9 cellular contexts compared by ENCODE assay signal in the genomic region with DNA sequence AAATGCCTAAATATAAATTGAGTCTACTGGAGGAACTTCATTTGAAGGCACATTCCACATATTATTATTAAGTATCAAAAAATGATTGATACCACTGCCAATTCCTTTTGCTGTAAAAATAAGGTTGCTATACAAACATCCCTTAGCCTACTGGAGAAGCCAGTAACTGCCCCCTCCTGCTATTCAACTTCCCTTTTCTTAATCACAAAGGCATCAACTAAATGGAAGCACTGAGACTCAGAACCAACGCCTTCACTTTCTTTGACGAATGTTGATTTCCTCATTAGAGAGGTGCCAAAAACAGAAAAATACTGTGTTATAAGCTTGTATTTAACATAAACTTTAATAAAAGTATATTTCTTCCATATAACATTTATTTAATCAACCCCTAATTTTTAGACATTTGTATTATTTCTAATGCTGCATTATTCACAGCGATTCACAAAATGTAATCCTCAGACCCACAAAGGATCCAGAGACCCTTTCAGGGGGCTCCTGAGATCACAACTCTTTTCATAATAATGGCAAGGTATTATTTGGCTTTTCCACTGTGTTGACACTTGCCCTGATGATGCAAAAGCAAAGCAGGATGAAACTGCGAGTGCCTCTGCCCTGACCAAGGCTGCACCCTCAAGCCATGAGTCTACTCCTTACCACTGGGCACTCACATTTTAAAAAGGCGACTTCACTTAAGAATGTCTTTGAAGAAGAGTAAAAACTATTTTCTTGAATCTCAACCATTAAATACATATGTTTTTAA. TPM values are rescaled to one million over a fixed set of nuclear protein-coding genes. Genes with fewer than 3 reads are reported as not detected.
A peak's percentile ranks its signal among the peaks of the same experiment; 100 is the strongest.
DNase-seq lines count a peak whose midpoint lies in the region; ATAC-seq, FAIRE-seq and TF ChIP-seq lines count a peak whose summit lies in the region.
"Had no signal": no experiment of that assay in that cellular context is flagged by ENCODE, and none has a peak within 500 bp of the region (broad histone marks: within the 10 kb centered on the region; RNA-seq: fewer than 3 reads in every experiment).

No MANE protein-coding gene starts in this region.

- peak; percentile 79 for FAIRE-seq in GM12891 (lab: Jason Lieb, UNC)
- no peak for FAIRE-seq in H54 (lab: Jason Lieb, UNC)

- TF ChIP-seq POLR2A in GM12891 (IDR thresholded peaks at IDR 0.05; ENCODE audit: low read depth, low read length) (0 out of 2 replicates have a peak, but pooled peaks have one; percentile 33), H54 (IDR thresholded peaks at IDR 0.05; ENCODE audit: low read depth, low read length) (no peak)

- H3K9me3 Mint-ChIP-seq in activated naive CD8-positive, alpha-beta T cell treated with anti-CD3 and anti-CD28 coated beads, Interleukin-2, amount 10 ng/mL, durations not matched to agents 7 days and 5 days: no peaks in the 10 kb centered on the region
- no peaks in the 10 kb centered on the region for H3K9me3 Mint-ChIP-seq in natural killer cell treated with Interleukin-12 subunit alpha and Interleukin-12 subunit beta and Interleukin-15 and Interleukin-18, amount 100 ng/mL, for 72 hours
- no peaks in the 10 kb centered on the region for H3K9me3 Mint-ChIP-seq in Caco-2 (ENCODE audit: unreplicated experiment)

- POLR2A ChIA-PET in activated naive CD8-positive, alpha-beta T cell treated with anti-CD3 and anti-CD28 coated beads, Interleukin-2, amount 10 ng/mL, durations not matched to agents 7 days and 5 days (lab: Charles Lee): interaction anchor here (0.6 to 5.4 kb wide), 3 partner anchors 11 to 346 kb away, joined by 4 to 39 read pairs (median 18); a partner anchor contains a TSS
- POLR2A ChIA-PET in Caco-2 (lab: Charles Lee): no interaction called here

- no peak overlapping the region for H3K4me3 ChIP-seq in Caco-2 (ENCODE audit: low read depth, low read length)

- no peak for DNase-seq in GM12891 (ENCODE audit: insufficient read length, low spot score)
- peak; percentile 68 to 76 for DNase-seq in Kasumi-1 (lab: John Stamatoyannopoulos, UW)
- DNase-seq in activated naive CD8-positive, alpha-beta T cell treated with anti-CD3 and anti-CD28 coated beads, Interleukin-2, amount 10 ng/mL, durations not matched to agents 7 days and 5 days: no peak
- DNase-seq in natural killer cell treated with Interleukin-12 subunit alpha and Interleukin-12 subunit beta and Interleukin-15 and Interleukin-18, amount 100 ng/mL, for 72 hours (ENCODE audit: low spot score): no peak
- no peak for DNase-seq in NCI-H748 (lab: John Stamatoyannopoulos, UW; ENCODE audit: unreplicated experiment)
- no peak for DNase-seq in H54 (ENCODE audit: insufficient read length, low spot score)
- DNase-seq in Caco-2: no peak
- DNase-seq: activated gamma-delta T cell treated with Interleukin-2 at 50 U/mL for 16 hours had no signal

- BruUV-seq in Caco-2 (replicated peaks; lab: Mats Ljungman, UMichigan): no TSS peak

- peaks cover 63% of the 10 kb centered on the region for H3K4me1 ChIP-seq in Caco-2

- H3K36me3 Mint-ChIP-seq in activated naive CD8-positive, alpha-beta T cell treated with anti-CD3 and anti-CD28 coated beads, Interleukin-2, amount 10 ng/mL, durations not matched to agents 7 days and 5 days: peaks cover 19% of the 10 kb centered on the region
- H3K36me3 Mint-ChIP-seq in natural killer cell treated with Interleukin-12 subunit alpha and Interleukin-12 subunit beta and Interleukin-15 and Interleukin-18, amount 100 ng/mL, for 72 hours: peaks cover 5% of the 10 kb centered on the region
- H3K36me3 Mint-ChIP-seq in Caco-2 (ENCODE audit: insufficient read depth, unreplicated experiment): peaks cover 27% of the 10 kb centered on the region

- peak; percentile 27 for ATAC-seq in activated naive CD8-positive, alpha-beta T cell treated with anti-CD3 and anti-CD28 coated beads, Interleukin-2, amount 10 ng/mL, durations not matched to agents 7 days and 5 days (ENCODE audit: low read depth)
- peak; percentile 80 to 81 for ATAC-seq in natural killer cell treated with Interleukin-12 subunit alpha and Interleukin-12 subunit beta and Interleukin-15 and Interleukin-18, amount 100 ng/mL, for 72 hours
- ATAC-seq in HG02759 (IDR thresholded peaks at IDR 0.05; ENCODE audit: unreplicated experiment): no peak

- no peaks in the 10 kb centered on the region for H3K9me3 ChIP-seq in Caco-2

- peak overlapping the region; percentile 83 for H3K4me3 Mint-ChIP-seq in activated naive CD8-positive, alpha-beta T cell treated with anti-CD3 and anti-CD28 coated beads, Interleukin-2, amount 10 ng/mL, durations not matched to agents 7 days and 5 days
- peak overlapping the region; percentile 51 for H3K4me3 Mint-ChIP-seq in natural killer cell treated with Interleukin-12 subunit alpha and Interleukin-12 subunit beta and Interleukin-15 and Interleukin-18, amount 100 ng/mL, for 72 hours
- H3K4me3 Mint-ChIP-seq in Caco-2 (ENCODE audit: unreplicated experiment): no peak overlapping the region

- no peak for TF ChIP-seq CTCF in Caco-2 (IDR thresholded peaks at IDR 0.05; ENCODE audit: insufficient read depth in 1 of 2, low read depth in 1 of 2, low read length in 1 of 2, severe bottlenecking in 1 of 2, unreplicated experiment in 1 of 2)

- H3K36me3 ChIP-seq in Caco-2 (ENCODE audit: control insufficient read depth, insufficient read depth, low read length): no peaks in the 10 kb centered on the region; the same call in 1 of the 2 replicates

- intact Hi-C loops in Caco-2 (cut with micrococcal nuclease; ENCODE audit: unreplicated experiment): no loop called here

- CTCF ChIA-PET in Caco-2 (lab: Charles Lee): no interaction called here

- H3K27ac Mint-ChIP-seq in activated naive CD8-positive, alpha-beta T cell treated with anti-CD3 and anti-CD28 coated beads, Interleukin-2, amount 10 ng/mL, durations not matched to agents 7 days and 5 days: peak overlapping the region; percentile 70
- H3K27ac Mint-ChIP-seq in natural killer cell treated with Interleukin-12 subunit alpha and Interleukin-12 subunit beta and Interleukin-15 and Interleukin-18, amount 100 ng/mL, for 72 hours: peak overlapping the region; percentile 82 to 94
- no peak overlapping the region for H3K27ac Mint-ChIP-seq in Caco-2 (ENCODE audit: unreplicated experiment)

- no peaks in the 10 kb centered on the region for H3K27me3 ChIP-seq in Caco-2 (replicated peaks; ENCODE audit: control insufficient read depth, insufficient read depth, low read length)

- H3K4me1 Mint-ChIP-seq in activated naive CD8-positive, alpha-beta T cell treated with anti-CD3 and anti-CD28 coated beads, Interleukin-2, amount 10 ng/mL, durations not matched to agents 7 days and 5 days: peaks cover 61% of the 10 kb centered on the region
- peaks cover 39 to 59% of the 10 kb centered on the region in 2 donors for H3K4me1 Mint-ChIP-seq in natural killer cell treated with Interleukin-12 subunit alpha and Interleukin-12 subunit beta and Interleukin-15 and Interleukin-18, amount 100 ng/mL, for 72 hours (ENCODE audit: low read depth in 2 of 2)
- peaks cover 41% of the 10 kb centered on the region for H3K4me1 Mint-ChIP-seq in Caco-2 (ENCODE audit: low read depth, unreplicated experiment)

- no peaks in the 10 kb centered on the region for H3K27me3 Mint-ChIP-seq in activated naive CD8-positive, alpha-beta T cell treated with anti-CD3 and anti-CD28 coated beads, Interleukin-2, amount 10 ng/mL, durations not matched to agents 7 days and 5 days
- H3K27me3 Mint-ChIP-seq in natural killer cell treated with Interleukin-12 subunit alpha and Interleukin-12 subunit beta and Interleukin-15 and Interleukin-18, amount 100 ng/mL, for 72 hours: no peaks in the 10 kb centered on the region
- H3K27me3 Mint-ChIP-seq in Caco-2 (ENCODE audit: insufficient read depth, unreplicated experiment): no peaks in the 10 kb centered on the region

TF ChIP-seq in GM12891, 5 proteins besides CTCF, POLR2A, EP300 and RAD21:
- peak; percentile 45 for TF ChIP-seq SPI1 (IDR thresholded peaks at IDR 0.05; ENCODE audit: low read depth, low read length)
- no peak for TF ChIP-seq POU2F2 (IDR thresholded peaks at IDR 0.05; ENCODE audit: low read depth, low read length)

RNA-seq across cellular contexts. Expression of a gene that starts 11.6 kb away (rescaled TPM):
- polyA plus RNA-seq in GM12891 (2012; ENCODE audit: low read depth, missing spikeins): 30.2 TPM
- 100 to 1,000 TPM; 134 to 142 TPM for total RNA-seq in activated naive CD8-positive, alpha-beta T cell treated with anti-CD3 and anti-CD28 coated beads, Interleukin-2, amount 10 ng/mL, durations not matched to agents 7 days and 5 days
- total RNA-seq in natural killer cell treated with Interleukin-12 subunit alpha and Interleukin-12 subunit beta and Interleukin-15 and Interleukin-18, amount 100 ng/mL, for 72 hours: 10 to 100 TPM; 61.8 to 86.1 TPM
- total RNA-seq in Caco-2 (2022): 108 and 116 TPM in 2 replicates

RNA-seq across cellular contexts. Expression of a gene that starts 53.8 kb away (rescaled TPM):
- polyA plus RNA-seq in GM12891 (2012; ENCODE audit: low read depth, missing spikeins): 12.1 TPM
- 1 to 10 TPM; 9.3 to 9.9 TPM for total RNA-seq in activated naive CD8-positive, alpha-beta T cell treated with anti-CD3 and anti-CD28 coated beads, Interleukin-2, amount 10 ng/mL, durations not matched to agents 7 days and 5 days
- total RNA-seq in natural killer cell treated with Interleukin-12 subunit alpha and Interleukin-12 subunit beta and Interleukin-15 and Interleukin-18, amount 100 ng/mL, for 72 hours: 10 to 100 TPM in 1 of 2 donors, 1 to 10 TPM in 1; 8.5 to 10.6 TPM
- total RNA-seq in Caco-2 (2022): 12.9 and 13.6 TPM in 2 replicates

Comparison
In these comparisons a context has a peak if more than half of its experiments do, and no peak if none do; other contexts are left out.
1. DNase-seq: peak in Kasumi-1 (2 of 2); none in GM12891 (single experiment), activated naive CD8-positive, alpha-beta T cell treated with anti-CD3 and anti-CD28 coated beads, Interleukin-2, amount 10 ng/mL, durations not matched to agents 7 days and 5 days (single experiment), natural killer cell treated with Interleukin-12 subunit alpha and Interleukin-12 subunit beta and Interleukin-15 and Interleukin-18, amount 100 ng/mL, for 72 hours (single experiment), NCI-H748 (single experiment), H54 (single experiment) and Caco-2 (0 of 2).